12 cellular contexts compared by ENCODE assay signal in genomic region chr15:68614621-68615035, GRCh38. TPM values are rescaled to one million over a fixed set of nuclear protein-coding genes. Genes with fewer than 3 reads are reported as not detected.
DNase-seq lines count a peak whose midpoint lies in the region; ATAC-seq and TF ChIP-seq lines count a peak whose summit lies in the region.
"Had no signal": no experiment of that assay in that cellular context is flagged by ENCODE, and none has a peak within 500 bp of the region (broad histone marks: within the 10 kb centered on the region; RNA-seq: fewer than 3 reads in every experiment).

No MANE protein-coding gene starts in this region.

- H3K36me3 ChIP-seq in H7 (replicated peaks; ENCODE audit: control insufficient read depth, insufficient read depth, low read length) (no peaks in the 10 kb centered on the region), iPS-20b (ENCODE audit: insufficient read depth, low read depth, low read length) (no peaks in the 10 kb centered on the region)
- H3K36me3 ChIP-seq: SJCRH30 had no signal

- H3K27ac ChIP-seq in cingulate gyrus (ENCODE audit: low read depth, low read length) (peak overlapping the region; percentile 99), iPS-20b (ENCODE audit: low read length) (no peak overlapping the region)
- H3K27ac ChIP-seq: SJCRH30 had no signal

- peaks cover 12% of the 10 kb centered on the region; the same call in 1 of the 2 replicates for H3K4me1 ChIP-seq in iPS-20b (ENCODE audit: insufficient read depth, low read length)
- H3K4me1 ChIP-seq: SJCRH30 had no signal

- peak overlapping the region; percentile 56; the same call in 1 of the 2 replicates for H3K9ac ChIP-seq in iPS-20b (ENCODE audit: low read depth, low read length)

- H3K27me3 ChIP-seq in H7 (ENCODE audit: control insufficient read depth, insufficient read depth, low read length) (no peaks in the 10 kb centered on the region), iPS-20b (ENCODE audit: insufficient read depth, low read length) (no peaks in the 10 kb centered on the region)

- no peaks in the 10 kb centered on the region for H3K9me3 ChIP-seq in iPS-20b (ENCODE audit: insufficient read depth, low read depth, low read length)
- H3K9me3 ChIP-seq: SJCRH30 had no signal

- DNase-seq in H7: peak; percentile 88
- DNase-seq in retina: peak; percentile 85
- no peak for DNase-seq in NCI-H1417 treated with DMSO at 0.1 percent for 48 hours (lab: John Stamatoyannopoulos, UW)
- DNase-seq in GM10266 (ENCODE audit: extremely low spot score): no peak
- DNase-seq in activated CD4-positive, alpha-beta T cell treated with anti-CD3 and anti-CD28 coated beads, Interleukin-2, amount 50 U/mL, for 48 hours: no peak
- DNase-seq: amniotic stem cell; CD4-positive, CD25-positive, alpha-beta regulatory T cell; naive B cell; SJCRH30 had no signal

- ATAC-seq in HG03354 (IDR thresholded peaks at IDR 0.05; ENCODE audit: poor library complexity, severe bottlenecking, unreplicated experiment): no peak

- H3K4me3 ChIP-seq in H7 (ENCODE audit: insufficient read depth, low read depth, low read length) (no peak overlapping the region), iPS-20b (ENCODE audit: low read length) (peak overlapping the region; percentile 42; the same call in 1 of the 2 replicates)
- H3K4me3 ChIP-seq: SJCRH30 had no signal

- no peak for TF ChIP-seq CTCF in GM10266 (IDR thresholded peaks at IDR 0.05; ENCODE audit: control insufficient read depth, insufficient read depth, low read depth, missing control alignments)

RNA-seq across cellular contexts. Expression of gene CORO2B, which starts 35.8 kb away (rescaled TPM):
- 3.8 and 5.4 TPM in 2 replicates for total RNA-seq in H7 (2014; rRNA removed; shearing (Covaris generic))
- total RNA-seq: CD4-positive, CD25-positive, alpha-beta regulatory T cell; SJCRH30 had no signal

Comparison
In these comparisons a context has a peak if more than half of its experiments do, and no peak if none do; other contexts are left out.
1. DNase-seq: peak in H7 (single experiment) and retina (single experiment); none in NCI-H1417 treated with DMSO at 0.1 percent for 48 hours (single experiment), GM10266 (single experiment) and activated CD4-positive, alpha-beta T cell treated with anti-CD3 and anti-CD28 coated beads, Interleukin-2, amount 50 U/mL, for 48 hours (0 of 2).